In the genomic region with DNA sequence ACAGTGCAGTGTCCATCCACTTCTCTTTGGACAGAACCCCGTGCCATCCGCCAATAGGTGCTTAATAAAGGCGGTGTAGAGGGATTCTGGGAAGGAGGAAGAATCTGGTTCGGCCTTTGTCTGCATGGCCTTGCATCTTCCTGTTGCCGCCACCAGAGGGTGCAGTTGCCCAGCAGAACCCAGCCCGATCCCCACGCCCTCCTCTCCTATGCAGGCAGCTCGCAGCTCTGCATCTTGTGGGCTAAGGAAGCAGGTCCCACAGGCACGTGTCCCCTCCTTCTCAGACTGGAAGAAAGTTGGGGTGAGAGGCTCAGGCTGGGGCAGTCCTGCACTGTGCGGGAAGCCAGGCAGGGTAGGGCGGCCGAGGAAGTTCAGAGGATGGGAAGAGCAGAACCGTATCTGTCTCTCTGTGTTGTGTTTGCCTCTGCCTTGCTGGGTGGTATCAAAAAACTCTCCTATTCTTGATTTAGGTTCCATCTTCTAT, we compare ENCODE assay signal across 8 cellular contexts. TPM values are rescaled to one million over a fixed set of nuclear protein-coding genes. Genes with fewer than 3 reads are reported as not detected.
DNase-seq lines count a peak whose midpoint lies in the region; ATAC-seq and TF ChIP-seq lines count a peak whose summit lies in the region.

No MANE protein-coding gene starts in this region.

- no peak for TF ChIP-seq POLR2A in esophagus muscularis mucosa (IDR thresholded peaks at IDR 0.05; ENCODE audit: low read depth)

- CTCF ChIA-PET in OCI-LY7 (lab: Charles Lee; ENCODE audit: unreplicated experiment), result interaction anchor here (0.6 to 1.3 kb wide), 2 partner anchors 150 to 234 kb away, joined by 3 to 5 read pairs; no protein-coding TSS in a partner anchor

- no peak overlapping the region for H3K4me3 Mint-ChIP-seq in nephron

- H3K9me2 ChIP-seq in OCI-LY7 (ENCODE audit: insufficient read depth, low read length), result no peaks in the 10 kb centered on the region

- no peaks in the 10 kb centered on the region for H3K79me2 ChIP-seq in OCI-LY7 (ENCODE audit: insufficient read depth, low read depth, low read length)

- H3K27me3 Mint-ChIP-seq in nephron (ENCODE audit: low read depth), result peaks cover 23% of the 10 kb centered on the region

- no peak overlapping the region for H3K27ac ChIP-seq in OCI-LY7 (ENCODE audit: low read depth, low read length, poor library complexity, severe bottlenecking)
- H3K27ac ChIP-seq in esophagus muscularis mucosa (replicated peaks in 1 of 4), result no peak overlapping the region

- no peak overlapping the region for H3K4me3 ChIP-seq in OCI-LY7 (ENCODE audit: low read depth, low read length, poor library complexity, severe bottlenecking)
- no peak overlapping the region for H3K4me3 ChIP-seq in esophagus muscularis mucosa

- H3K36me3 ChIP-seq in OCI-LY7 (ENCODE audit: insufficient read depth, low read length), result no peaks in the 10 kb centered on the region
- H3K36me3 ChIP-seq in esophagus muscularis mucosa, result no peaks in the 10 kb centered on the region

- no peaks in the 10 kb centered on the region for H3K27me3 ChIP-seq in esophagus muscularis mucosa

- H3K36me3 Mint-ChIP-seq in nephron (ENCODE audit: low read depth), result no peaks in the 10 kb centered on the region

- peak; percentile 93 for TF ChIP-seq CTCF in OCI-LY7 (conservative IDR thresholded peaks at IDR 0.05; ENCODE audit: low read length)
- TF ChIP-seq CTCF in esophagus muscularis mucosa (IDR thresholded peaks at IDR 0.05), result peak; percentile 95 to 98 (median 97)
- peak; percentile 95 to 98 (median 98) for TF ChIP-seq CTCF in nephron (IDR thresholded peaks at IDR 0.05; ENCODE audit: unreplicated experiment in 3 of 3)

- no peak for TF ChIP-seq EP300 in esophagus muscularis mucosa (IDR thresholded peaks at IDR 0.05)

- no peaks in the 10 kb centered on the region for H4K20me1 ChIP-seq in OCI-LY7 (ENCODE audit: insufficient read depth, low read length)

- peak overlapping the region; percentile 32 to 65 (median 63) for H3K27ac Mint-ChIP-seq in nephron

- H3K4me1 Mint-ChIP-seq in nephron, result peaks cover 33% of the 10 kb centered on the region

- intact Hi-C loops in OCI-LY7 (cut with micrococcal nuclease; ENCODE audit: unreplicated experiment), result loop anchor here (1.0 kb wide), 2 partner anchors 145 to 234 kb away; no protein-coding TSS in a partner anchor
- intact Hi-C loops in esophagus muscularis mucosa (cut with DNase I), result loop anchor here (1.0 to 5.0 kb wide), 3 partner anchors 32 to 233 kb away; no protein-coding TSS in a partner anchor

- POLR2A ChIA-PET in OCI-LY7 (lab: Charles Lee), result no interaction called here

- ATAC-seq in GM18873 (IDR thresholded peaks at IDR 0.05; ENCODE audit: low FRiP score, unreplicated experiment), result peak; percentile 59

- H3K9me3 Mint-ChIP-seq in nephron, result no peaks in the 10 kb centered on the region

- no peaks in the 10 kb centered on the region for H3K4me1 ChIP-seq in OCI-LY7 (ENCODE audit: insufficient read depth, low read length, poor library complexity, severe bottlenecking)
- peaks cover 60 to 70% (median 67%) of the 10 kb centered on the region in 4 donors for H3K4me1 ChIP-seq in esophagus muscularis mucosa

- H3K9me3 ChIP-seq in OCI-LY7 (ENCODE audit: low read length) (no peaks in the 10 kb centered on the region), esophagus muscularis mucosa (no peaks in the 10 kb centered on the region)

- H3K4me2 ChIP-seq in OCI-LY7 (ENCODE audit: low read length), result no peak overlapping the region

- no TSS peak for BruUV-seq in OCI-LY7 (replicated peaks; lab: Mats Ljungman, UMichigan)

- 19% methylated on average over 10 of the region's 13 CpGs for WGBS in esophagus muscularis mucosa

- DNase-seq in AG08395 (ENCODE audit: low spot score), result peak; percentile 84
- peak in 61 of 76 experiments; percentile 2 to 77 (median 48) for DNase-seq in HUDEP-2 (lab: John Stamatoyannopoulos, UW; ENCODE audit: unreplicated experiment in 76 of 76)
- peak; percentile 76 for DNase-seq in OCI-LY7 (ENCODE audit: low spot score)
- peak; percentile 53 for DNase-seq in activated T-cell treated with anti-CD3 and anti-CD28 coated beads for 1 hour (ENCODE audit: low read depth)
- no peak for DNase-seq in esophagus muscularis mucosa (ENCODE audit: extremely low spot score)
- DNase-seq in stimulated activated naive CD4-positive, alpha-beta T cell treated with Interleukin-2 at 50 U/mL for 16 hours (lab: John Stamatoyannopoulos, UW), result peak; percentile 50

- H2AFZ ChIP-seq in OCI-LY7 (ENCODE audit: low read length), result peak overlapping the region; percentile 63

RNA-seq across cellular contexts. Expression of a gene that starts 20.8 kb away (rescaled TPM):
- total RNA-seq in OCI-LY7 (2014; rRNA removed; shearing (Covaris generic)), result 2.5 and 4.2 TPM in 2 replicates
- total RNA-seq in OCI-LY7 (2022), result 19.8 and 20.7 TPM in 2 replicates
- 10 to 100 TPM; 12.9 to 35.5 (median 21.9) TPM for total RNA-seq in esophagus muscularis mucosa

RNA-seq across cellular contexts. Expression of a gene that starts 52.8 kb away (rescaled TPM):
- 46.4 and 52.8 TPM in 2 replicates for total RNA-seq in OCI-LY7 (2014; rRNA removed; shearing (Covaris generic))
- 72.2 and 89.8 TPM in 2 replicates for total RNA-seq in OCI-LY7 (2022)
- 1,000 to 10,000 TPM; 3,645 to 7,984 (median 5,321) TPM for total RNA-seq in esophagus muscularis mucosa

Comparison
In these comparisons a context has a peak if more than half of its experiments do, and no peak if none do; other contexts are left out.
1. RNA of a gene that starts 52.8 kb away (total RNA-seq): 3,645 to 7,984 TPM in esophagus muscularis mucosa; 46.4 to 89.8 TPM in OCI-LY7; every median in the first group is over 10 times any median in the second.
2. Peak in every context shown above with its lines, with median percentiles within 50 percentile points of each other: CTCF ChIP-seq.